Comparison of ENCODE assay signal across 20 cellular contexts in the genomic region with DNA sequence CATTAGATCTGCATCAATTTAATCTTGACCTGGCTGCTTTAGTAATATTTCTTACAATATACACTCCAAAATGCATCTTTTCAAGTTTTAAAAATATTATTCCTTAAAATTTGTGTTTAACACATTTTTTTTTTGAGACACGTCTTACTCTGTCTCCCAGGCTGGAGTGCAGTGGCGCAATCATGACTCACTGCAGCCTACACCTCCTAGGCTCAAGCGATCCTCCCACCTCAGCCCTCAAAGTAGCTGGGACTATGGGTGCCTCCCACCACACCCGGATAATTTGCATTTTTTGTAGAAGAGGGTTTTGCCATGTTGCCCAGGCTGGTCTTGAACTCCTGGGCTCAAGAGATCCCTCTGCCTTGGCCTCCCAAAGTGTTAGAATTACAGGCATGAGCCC.
A peak's percentile ranks its signal among the peaks of the same experiment; 100 is the strongest.
DNase-seq lines count a peak whose midpoint lies in the region; ATAC-seq, FAIRE-seq and TF ChIP-seq lines count a peak whose summit lies in the region.
"Had no signal": no experiment of that assay in that cellular context is flagged by ENCODE, and none has a peak within 500 bp of the region (broad histone marks: within the 10 kb centered on the region; RNA-seq: fewer than 3 reads in every experiment).

No MANE protein-coding gene starts in this region.

- DNase-seq in HL-60 (ENCODE audit: low read depth in 1 of 2, low spot score in 1 of 2) (peak; percentile 43 to 62), NOMO-1 treated with DMSO at 0.1 percent for 48 hours (lab: John Stamatoyannopoulos, UW; ENCODE audit: unreplicated experiment) (peak; percentile 47), cardiac fibroblast (ENCODE audit: low read depth in 2 of 2) (peak; percentile 39 to 69), osteocyte (ENCODE audit: extremely low spot score, unreplicated experiment) (peak; percentile 17), transverse colon (no peak), frontal cortex (ENCODE audit: low spot score in 2 of 2) (no peak)
- no peak for DNase-seq in activated CD4-positive, alpha-beta T cell treated with anti-CD3 and anti-CD28 coated beads for 4 hours
- DNase-seq: activated CD4-positive, CD25-positive, alpha-beta regulatory T cell treated with anti-CD3 and anti-CD28 coated beads, Interleukin-2, amount 50 U/mL, for 72 hours; activated CD8-positive, alpha-beta memory T cell treated with anti-CD3 and anti-CD28 coated beads, Interleukin-2, amount 10 ng/mL, durations not matched to agents 7 days and 5 days; activated effector memory CD4-positive, alpha-beta T cell treated with Interleukin-2 at 50 U/mL for 16 hours; amniotic stem cell; GF-D8; lower lobe of right lung; naive B cell; NCI-H1436 treated with DMSO at 0.1 percent for 48 hours; NCI-H2227 treated with DMSO at 0.1 percent for 48 hours; stimulated activated CD4-positive, alpha-beta T cell treated with anti-CD3 and anti-CD28 coated beads, Interleukin-4, amount 100 ng/mL, for 24 hours had no signal

- no peak for FAIRE-seq in frontal cortex (lab: Jason Lieb, UNC)
- FAIRE-seq: GM12891 had no signal

- peaks cover 9% of the 10 kb centered on the region for H3K27me3 Mint-ChIP-seq in osteocyte (ENCODE audit: unreplicated experiment)

- H3K27ac ChIP-seq in HL-60 (replicated peaks) (no peak overlapping the region), transverse colon (no peak overlapping the region)
- H3K27ac ChIP-seq: lower lobe of right lung, suprapubic skin had no signal

- H3K36me3 ChIP-seq in transverse colon, result no peaks in the 10 kb centered on the region
- H3K36me3 ChIP-seq: lower lobe of right lung, suprapubic skin had no signal

- in situ Hi-C loops in transverse colon (cut with MboI; ENCODE audit: low pct_ligation_motif_present in 1 of 4, low pct_unique_long_range_greater_than_20kb in 1 of 4, low sequenced_read_pairs in 3 of 4), result no loop called here

- no peak for TF ChIP-seq EP300 in transverse colon (IDR thresholded peaks at IDR 0.05; ENCODE audit: low read depth)

- H3K4me1 ChIP-seq in transverse colon, result no peaks in the 10 kb centered on the region
- H3K4me1 ChIP-seq: lower lobe of right lung, suprapubic skin had no signal

- H3K4me1 Mint-ChIP-seq in osteocyte (ENCODE audit: unreplicated experiment), result no peaks in the 10 kb centered on the region
- H3K4me1 Mint-ChIP-seq: activated CD8-positive, alpha-beta memory T cell treated with anti-CD3 and anti-CD28 coated beads, Interleukin-2, amount 10 ng/mL, durations not matched to agents 7 days and 5 days; naive B cell had no signal

- TF ChIP-seq CTCF in HL-60 (IDR thresholded peaks at IDR 0.05; ENCODE audit: insufficient read depth, low read length), result no peak
- no peak for TF ChIP-seq CTCF in cardiac fibroblast (IDR thresholded peaks at IDR 0.05; ENCODE audit: low read depth, low read length)
- no peak for TF ChIP-seq CTCF in osteocyte (IDR thresholded peaks at IDR 0.05)
- TF ChIP-seq CTCF in transverse colon (IDR thresholded peaks at IDR 0.05), result no peak

- ATAC-seq in HG02938 (IDR thresholded peaks at IDR 0.05; ENCODE audit: unreplicated experiment), result no peak
- ATAC-seq: activated CD8-positive, alpha-beta memory T cell treated with anti-CD3 and anti-CD28 coated beads, Interleukin-2, amount 10 ng/mL, durations not matched to agents 7 days and 5 days; lower lobe of right lung had no signal

- H3K4me3 Mint-ChIP-seq in osteocyte (ENCODE audit: unreplicated experiment), result no peak overlapping the region
- H3K4me3 Mint-ChIP-seq: activated CD8-positive, alpha-beta memory T cell treated with anti-CD3 and anti-CD28 coated beads, Interleukin-2, amount 10 ng/mL, durations not matched to agents 7 days and 5 days; naive B cell had no signal

- no peaks in the 10 kb centered on the region for H3K36me3 Mint-ChIP-seq in osteocyte (ENCODE audit: unreplicated experiment)
- H3K36me3 Mint-ChIP-seq: activated CD8-positive, alpha-beta memory T cell treated with anti-CD3 and anti-CD28 coated beads, Interleukin-2, amount 10 ng/mL, durations not matched to agents 7 days and 5 days had no signal

- H3K9me3 ChIP-seq in transverse colon, result no peaks in the 10 kb centered on the region
- H3K9me3 ChIP-seq: lower lobe of right lung, suprapubic skin had no signal

- no peak for TF ChIP-seq POLR2A in transverse colon (IDR thresholded peaks at IDR 0.05)

- no peak overlapping the region for H3K27ac Mint-ChIP-seq in osteocyte (ENCODE audit: unreplicated experiment)
- H3K27ac Mint-ChIP-seq: activated CD8-positive, alpha-beta memory T cell treated with anti-CD3 and anti-CD28 coated beads, Interleukin-2, amount 10 ng/mL, durations not matched to agents 7 days and 5 days; naive B cell had no signal

- intact Hi-C loops in transverse colon (cut with DNase I; ENCODE audit: low total_unique reads), result no loop called here

- H3K4me3 ChIP-seq in HL-60 (replicated peaks; ENCODE audit: insufficient read depth, low read length), result no peak overlapping the region
- H3K4me3 ChIP-seq in cardiac fibroblast (replicated peaks in 1 of 2; ENCODE audit: low read depth in 2 of 2, low read length in 2 of 2), result no peak overlapping the region
- H3K4me3 ChIP-seq in transverse colon, result no peak overlapping the region
- H3K4me3 ChIP-seq: lower lobe of right lung, suprapubic skin had no signal

- WGBS in transverse colon (ENCODE audit: low coverage in 1 of 2), 2 donors, result 65 to 82% methylated on average over 3 to 4 of the region's 4 CpGs

- H3K27me3 ChIP-seq in HL-60 (ENCODE audit: insufficient read depth, poor library complexity, severe bottlenecking), result no peaks in the 10 kb centered on the region
- H3K27me3 ChIP-seq in transverse colon, result peaks cover 6% of the 10 kb centered on the region

- no peaks in the 10 kb centered on the region for H3K9me3 Mint-ChIP-seq in osteocyte (ENCODE audit: unreplicated experiment)

Comparison
In these comparisons a context has a peak if more than half of its experiments do, and no peak if none do; other contexts are left out.
1. DNase-seq: peak in HL-60 (2 of 2), NOMO-1 treated with DMSO at 0.1 percent for 48 hours (single experiment), cardiac fibroblast (2 of 2) and osteocyte (single experiment); none in transverse colon (single experiment), activated CD4-positive, alpha-beta T cell treated with anti-CD3 and anti-CD28 coated beads for 4 hours (0 of 2) and frontal cortex (0 of 2).